Comparison of ENCODE assay signal across 23 cellular contexts in the genomic region with DNA sequence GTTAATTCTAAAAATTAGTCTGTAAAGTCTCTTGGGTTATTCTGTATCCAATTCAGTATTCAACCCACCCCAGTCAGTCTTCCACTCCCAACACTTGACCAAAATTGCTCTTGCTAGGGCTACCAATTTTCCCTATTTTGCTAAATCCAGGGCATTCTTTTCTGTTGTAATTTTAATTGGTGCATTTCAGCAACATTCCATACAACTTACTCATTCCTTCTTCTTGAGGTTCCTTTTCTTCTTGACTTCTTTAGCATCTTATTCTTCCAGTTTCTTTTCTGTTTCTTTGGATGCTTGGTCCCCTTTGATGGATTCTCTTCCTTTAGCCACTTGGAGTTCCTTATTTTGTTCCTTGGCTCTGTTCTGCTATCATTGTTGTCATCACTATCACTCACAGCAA. TPM values are rescaled to one million over a fixed set of nuclear protein-coding genes. Genes with fewer than 3 reads are reported as not detected.
"Had no signal": no experiment of that assay in that cellular context is flagged by ENCODE, and none has a peak within 500 bp of the region (broad histone marks: within the 10 kb centered on the region; RNA-seq: fewer than 3 reads in every experiment).

No MANE protein-coding gene starts in this region.

- H3K36me3 ChIP-seq: heart left ventricle, neutrophil, stomach, thoracic aorta, transverse colon had no signal

- DNase-seq: cortex of kidney; effector memory CD4-positive, alpha-beta T cell; heart left ventricle; hippocampal formation; left colon; left ventricle myocardium superior; naive thymus-derived CD8-positive, alpha-beta T cell; posterior cingulate gyrus; small intestine; stimulated activated CD4-positive, alpha-beta T cell treated with anti-CD3 and anti-CD28 coated beads, Interleukin-12 subunit alpha, Interleukin-12 subunit beta, amount 100 ng/mL, for 4 hours; stimulated activated naive CD4-positive, alpha-beta T cell; stomach; substantia nigra; transverse colon had no signal

- H3K36me3 Mint-ChIP-seq: naive thymus-derived CD8-positive, alpha-beta T cell had no signal

- ATAC-seq: esophagus mucosa; heart left ventricle; left colon; left ventricle myocardium superior; naive thymus-derived CD8-positive, alpha-beta T cell; right cardiac atrium had no signal

- H3K4me3 Mint-ChIP-seq: naive thymus-derived CD8-positive, alpha-beta T cell had no signal

- H3K4me3 ChIP-seq: heart left ventricle, lung, stomach, thoracic aorta, transverse colon had no signal

- H3K4me1 ChIP-seq: heart left ventricle, stomach, transverse colon had no signal

- H3K4me1 Mint-ChIP-seq: naive thymus-derived CD8-positive, alpha-beta T cell had no signal

- H3K27me3 ChIP-seq: neutrophil, stomach, transverse colon had no signal

- H3K9me3 ChIP-seq: heart left ventricle, neutrophil, stomach, thoracic aorta, transverse colon had no signal

- H3K27ac ChIP-seq: heart left ventricle, neutrophil, stomach, thoracic aorta, transverse colon had no signal

RNA-seq across cellular contexts. Expression of gene GRM1, which starts 11.2 kb away (rescaled TPM):
- total RNA-seq: chondrocyte; esophagus mucosa; left colon; mesenteric fat pad; mononuclear cell; naive thymus-derived CD8-positive, alpha-beta T cell; stomach; ureter had no signal
